Comparison of ENCODE assay signal across 1 cellular context in genomic region chr22:24256136-24256535, GRCh38. TPM values are rescaled to one million over a fixed set of nuclear protein-coding genes. Genes with fewer than 3 reads are reported as not detected.
"Had no signal": no experiment of that assay in that cellular context is flagged by ENCODE, and none has a peak within 500 bp of the region (broad histone marks: within the 10 kb centered on the region; RNA-seq: fewer than 3 reads in every experiment).

No MANE protein-coding gene starts in this region.

RNA-seq across cellular contexts. Expression of gene GGT5, which starts 11.3 kb away (rescaled TPM):
- total RNA-seq: foreskin keratinocyte had no signal
